Comparison of ENCODE assay signal across 11 cellular contexts in genomic region chr17:73093286-73093685, GRCh38. TPM values are rescaled to one million over a fixed set of nuclear protein-coding genes. Genes with fewer than 3 reads are reported as not detected.
DNase-seq lines count a peak whose midpoint lies in the region; ATAC-seq and TF ChIP-seq lines count a peak whose summit lies in the region.
"Had no signal": no experiment of that assay in that cellular context is flagged by ENCODE, and none has a peak within 500 bp of the region (broad histone marks: within the 10 kb centered on the region; RNA-seq: fewer than 3 reads in every experiment).

No MANE protein-coding gene starts in this region.

- CTCF ChIA-PET in CD8-positive, alpha-beta memory T cell (lab: Charles Lee) = interaction anchor here (1.4 kb wide), 1 partner anchor 368 kb away, joined by 3 read pairs; no protein-coding TSS in a partner anchor

- DNase-seq in CD8-positive, alpha-beta memory T cell = no peak
- DNase-seq in dorsolateral prefrontal cortex (no peak), posterior vena cava (ENCODE audit: low spot score) (no peak)
- DNase-seq: cortex of kidney had no signal

- H3K27ac Mint-ChIP-seq in CD8-positive, alpha-beta memory T cell = peak overlapping the region in 1 of 8 donors; percentile 96
- no peak overlapping the region for H3K27ac Mint-ChIP-seq in IgD-negative memory B cell

- H3K4me3 ChIP-seq in CD8-positive, alpha-beta memory T cell (ENCODE audit: low read length) = peak overlapping the region; percentile 71
- H3K4me3 ChIP-seq in dorsolateral prefrontal cortex (peak overlapping the region in 54 of 59 donors; percentile 48 to 88 (median 74)), skeletal muscle satellite cell (ENCODE audit: low read length) (peak overlapping the region; percentile 83)

- peaks cover 0 to 9% (median 2%) of the 10 kb centered on the region in 3 donors for H3K36me3 Mint-ChIP-seq in CD8-positive, alpha-beta memory T cell
- peaks cover 3% of the 10 kb centered on the region for H3K36me3 Mint-ChIP-seq in IgD-negative memory B cell

- peaks cover 15% of the 10 kb centered on the region for H3K4me1 ChIP-seq in CD8-positive, alpha-beta memory T cell (ENCODE audit: insufficient read depth, low read length)
- H3K4me1 ChIP-seq in skeletal muscle satellite cell (ENCODE audit: control insufficient read depth, insufficient read depth, low read length) = peaks cover 17% of the 10 kb centered on the region

- H3K9me3 Mint-ChIP-seq in CD8-positive, alpha-beta memory T cell = no peaks in the 10 kb centered on the region
- H3K9me3 Mint-ChIP-seq in IgD-negative memory B cell = no peaks in the 10 kb centered on the region
- H3K9me3 Mint-ChIP-seq: immature natural killer cell had no signal

- H3K27me3 ChIP-seq in CD8-positive, alpha-beta memory T cell (ENCODE audit: insufficient read depth, low read length, poor library complexity, severe bottlenecking) = no peaks in the 10 kb centered on the region
- no peaks in the 10 kb centered on the region for H3K27me3 ChIP-seq in dorsolateral prefrontal cortex
- H3K27me3 ChIP-seq in skeletal muscle satellite cell (ENCODE audit: control insufficient read depth, insufficient read depth, low read length) = peaks cover 24% of the 10 kb centered on the region
- H3K27me3 ChIP-seq: sigmoid colon, SJSA1 had no signal

- no peak for ATAC-seq in HG03097 (IDR thresholded peaks at IDR 0.05; ENCODE audit: low FRiP score, unreplicated experiment)
- no peak for ATAC-seq in HG03342 (IDR thresholded peaks at IDR 0.05; ENCODE audit: unreplicated experiment)

- peaks cover 30 to 37% (median 36%) of the 10 kb centered on the region in 3 donors for H3K4me1 Mint-ChIP-seq in CD8-positive, alpha-beta memory T cell
- H3K4me1 Mint-ChIP-seq in IgD-negative memory B cell = peaks cover 19 to 27% (median 25%) of the 10 kb centered on the region in 3 donors

- intact Hi-C loops in dorsolateral prefrontal cortex (cut with DNase I) = loop anchor here (2.0 to 10.0 kb wide), 4 partner anchors 46 to 366 kb away; no protein-coding TSS in a partner anchor
- intact Hi-C loops in posterior vena cava (cut with DNase I) = loop anchor here (10.0 kb wide), 2 partner anchors 108 to 1682 kb away; partner anchors contain the start of gene NAT9 (in 1 of the 2)

- H3K9ac ChIP-seq in skeletal muscle satellite cell (ENCODE audit: low read depth, low read length) = no peak overlapping the region

- POLR2A ChIA-PET in CD8-positive, alpha-beta memory T cell (lab: Charles Lee) = no interaction called here

- peaks cover 8 to 9% of the 10 kb centered on the region in 2 donors for H3K27me3 Mint-ChIP-seq in CD8-positive, alpha-beta memory T cell
- peaks cover 3% of the 10 kb centered on the region for H3K27me3 Mint-ChIP-seq in IgD-negative memory B cell

- H3K4me3 Mint-ChIP-seq in CD8-positive, alpha-beta memory T cell = peak overlapping the region in 5 of 7 donors; percentile 36 to 100 (median 98)
- H3K4me3 Mint-ChIP-seq in IgD-negative memory B cell = peak overlapping the region; percentile 10 to 100 (median 98)

- H3K9me3 ChIP-seq in CD8-positive, alpha-beta memory T cell (ENCODE audit: low read length) = no peaks in the 10 kb centered on the region
- H3K9me3 ChIP-seq in skeletal muscle satellite cell (replicated peaks; ENCODE audit: low read length) = no peaks in the 10 kb centered on the region
- H3K9me3 ChIP-seq: sigmoid colon, SJSA1 had no signal

- H3K27ac ChIP-seq in CD8-positive, alpha-beta memory T cell (ENCODE audit: low read depth, low read length) = no peak overlapping the region
- peak overlapping the region in 46 of 59 donors; percentile 71 to 99 (median 96) for H3K27ac ChIP-seq in dorsolateral prefrontal cortex
- H3K27ac ChIP-seq: SJSA1 had no signal

- H3K36me3 ChIP-seq in CD8-positive, alpha-beta memory T cell (ENCODE audit: insufficient read depth, low read length) = no peaks in the 10 kb centered on the region
- H3K36me3 ChIP-seq in skeletal muscle satellite cell (ENCODE audit: insufficient read depth, low read length) = no peaks in the 10 kb centered on the region
- H3K36me3 ChIP-seq: SJSA1 had no signal

- H3K4me2 ChIP-seq in skeletal muscle satellite cell (ENCODE audit: low read length) = peak overlapping the region; percentile 91

- no peak for TF ChIP-seq CTCF in dorsolateral prefrontal cortex (IDR thresholded peaks at IDR 0.05 in 54 of 56, conservative IDR thresholded peaks at IDR 0.05 in 2 of 56; ENCODE audit: low read depth in 1 of 56, partially characterized antibody in 56 of 56)

RNA-seq across cellular contexts. Expression of gene SLC39A11, which starts 0.8 kb away (rescaled TPM):
- 10 to 100 TPM; 17.2 to 18.5 TPM for total RNA-seq in CD8-positive, alpha-beta memory T cell
- 13.1 TPM for polyA plus RNA-seq in CD8-positive, alpha-beta memory T cell
- polyA plus RNA-seq in IgD-negative memory B cell = 13.7 TPM
- total RNA-seq in dorsolateral prefrontal cortex = 100 to 1,000 TPM in 3 of 120 experiments, 10 to 100 TPM in 117; 14.9 to 129 (median 47.9) TPM
- total RNA-seq in skeletal muscle satellite cell (2012; rRNA removed) = 11.2 and 15.7 TPM in 2 replicates
- total RNA-seq in posterior vena cava = 10 to 100 TPM; 20.6 to 25.8 TPM
